In genomic region chr17:46106966-46107644, GRCh38 we compare ENCODE assay signal across 12 cellular contexts.
DNase-seq lines count a peak whose midpoint lies in the region; ATAC-seq, FAIRE-seq and TF ChIP-seq lines count a peak whose summit lies in the region.
"Had no signal": no experiment of that assay in that cellular context is flagged by ENCODE, and none has a peak within 500 bp of the region (broad histone marks: within the 10 kb centered on the region; RNA-seq: fewer than 3 reads in every experiment).

No MANE protein-coding gene starts in this region.

- TF ChIP-seq CTCF in heart left ventricle (IDR thresholded peaks at IDR 0.05) (no peak), astrocyte (IDR thresholded peaks at IDR 0.05; ENCODE audit: insufficient read depth, low read depth, low read length) (no peak), upper lobe of right lung (IDR thresholded peaks at IDR 0.05) (no peak)

- H3K27ac Mint-ChIP-seq in astrocyte (ENCODE audit: unreplicated experiment) = peak overlapping the region; percentile 8

- no peaks in the 10 kb centered on the region for H3K36me3 ChIP-seq in heart left ventricle
- H3K36me3 ChIP-seq in astrocyte (ENCODE audit: insufficient read depth, low read length) = no peaks in the 10 kb centered on the region
- H3K36me3 ChIP-seq in upper lobe of right lung = no peaks in the 10 kb centered on the region
- H3K36me3 ChIP-seq: colonic mucosa had no signal

- peaks cover 2% of the 10 kb centered on the region for H3K36me3 Mint-ChIP-seq in astrocyte (ENCODE audit: low read depth, unreplicated experiment)

- peaks cover 99% of the 10 kb centered on the region for H3K79me2 ChIP-seq in astrocyte (ENCODE audit: insufficient read depth, low read length)

- H3K27me3 Mint-ChIP-seq in astrocyte (ENCODE audit: low read depth, unreplicated experiment) = no peaks in the 10 kb centered on the region

- WGBS in heart left ventricle, 4 donors = 39 to 47% (median 41%) methylated on average over 4 of the region's 4 CpGs

- peak overlapping the region; percentile 5 for H3K4me3 Mint-ChIP-seq in astrocyte (ENCODE audit: unreplicated experiment)

- no peak overlapping the region for H3K4me3 ChIP-seq in heart left ventricle
- no peak overlapping the region for H3K4me3 ChIP-seq in astrocyte (ENCODE audit: insufficient read depth, low read depth, low read length)
- H3K4me3 ChIP-seq in upper lobe of right lung = no peak overlapping the region
- H3K4me3 ChIP-seq: colonic mucosa had no signal

- DNase-seq in heart left ventricle = no peak
- DNase-seq in Right ventricle myocardium inferior (ENCODE audit: missing footprints) = no peak
- no peak for DNase-seq in astrocyte (ENCODE audit: low read depth)
- DNase-seq in iPS-NIHi7 (ENCODE audit: extremely low spot score) = peak; percentile 70
- DNase-seq in upper lobe of right lung = no peak
- no peak for DNase-seq in stimulated activated naive CD4-positive, alpha-beta T cell treated with Interleukin-2 at 50 U/mL for 16 hours (lab: John Stamatoyannopoulos, UW)
- no peak for DNase-seq in SKM-1 (lab: John Stamatoyannopoulos, UW; ENCODE audit: unreplicated experiment)
- DNase-seq: activated CD4-positive, CD25-positive, alpha-beta regulatory T cell; activated gamma-delta T cell treated with Interleukin-2 at 50 U/mL for 16 hours; colonic mucosa; NCI-H69 had no signal

- H3K4me2 ChIP-seq in astrocyte (ENCODE audit: low read length) = no peak overlapping the region

- H3K27me3 ChIP-seq in heart left ventricle (no peaks in the 10 kb centered on the region), astrocyte (ENCODE audit: insufficient read depth, low read length) (no peaks in the 10 kb centered on the region), upper lobe of right lung (no peaks in the 10 kb centered on the region)
- H3K27me3 ChIP-seq: colonic mucosa had no signal

- intact Hi-C loops in heart left ventricle (cut with DNase I) = no loop called here
- intact Hi-C loops in Right ventricle myocardium inferior (cut with DNase I) = no loop called here
- intact Hi-C loops in upper lobe of right lung (cut with DNase I) = no loop called here

- H3K27ac ChIP-seq in heart left ventricle = peak overlapping the region in 2 of 12 donors; percentile 0 to 36
- no peak overlapping the region for H3K27ac ChIP-seq in astrocyte (ENCODE audit: low read depth, low read length)
- no peak overlapping the region for H3K27ac ChIP-seq in upper lobe of right lung
- H3K27ac ChIP-seq: colonic mucosa had no signal

- H3K9ac ChIP-seq in astrocyte (ENCODE audit: low read length) = no peak overlapping the region

- FAIRE-seq in astrocyte (lab: Jason Lieb, UNC) = no peak

- ATAC-seq in heart left ventricle = peak in 3 of 4 donors; percentile 36 to 56 (median 50)
- ATAC-seq in Right ventricle myocardium inferior = no peak
- ATAC-seq in upper lobe of right lung = peak; percentile 35
- no peak for ATAC-seq in HG03175 (IDR thresholded peaks at IDR 0.05; ENCODE audit: unreplicated experiment)

- TF ChIP-seq POLR2A in heart left ventricle (IDR thresholded peaks at IDR 0.05) = no peak

- H3K4me1 Mint-ChIP-seq in astrocyte (ENCODE audit: low read depth, unreplicated experiment) = peaks cover 50% of the 10 kb centered on the region

- H3K9me3 ChIP-seq in heart left ventricle = no peaks in the 10 kb centered on the region
- H3K9me3 ChIP-seq in astrocyte (ENCODE audit: insufficient read depth, low read depth, low read length) = no peaks in the 10 kb centered on the region
- no peaks in the 10 kb centered on the region for H3K9me3 ChIP-seq in upper lobe of right lung
- H3K9me3 ChIP-seq: colonic mucosa had no signal

- H3K9me3 Mint-ChIP-seq in astrocyte (ENCODE audit: unreplicated experiment) = no peaks in the 10 kb centered on the region

- peaks cover 97% of the 10 kb centered on the region for H4K20me1 ChIP-seq in astrocyte (ENCODE audit: insufficient read depth, low read length)

- H2AFZ ChIP-seq in astrocyte (ENCODE audit: low read depth, low read length) = no peak overlapping the region

- H3K4me1 ChIP-seq in heart left ventricle = peaks cover 14 to 83% (median 55%) of the 10 kb centered on the region in 12 donors
- no peaks in the 10 kb centered on the region for H3K4me1 ChIP-seq in astrocyte (ENCODE audit: insufficient read depth, low read length)
- peaks cover 54% of the 10 kb centered on the region for H3K4me1 ChIP-seq in upper lobe of right lung

Comparison
In these comparisons a context has a peak if more than half of its experiments do, and no peak if none do; other contexts are left out.
1. ATAC-seq: peak in heart left ventricle (3 of 4) and upper lobe of right lung (single experiment); none in Right ventricle myocardium inferior (single experiment) and HG03175 (single experiment).